In the genomic region with DNA sequence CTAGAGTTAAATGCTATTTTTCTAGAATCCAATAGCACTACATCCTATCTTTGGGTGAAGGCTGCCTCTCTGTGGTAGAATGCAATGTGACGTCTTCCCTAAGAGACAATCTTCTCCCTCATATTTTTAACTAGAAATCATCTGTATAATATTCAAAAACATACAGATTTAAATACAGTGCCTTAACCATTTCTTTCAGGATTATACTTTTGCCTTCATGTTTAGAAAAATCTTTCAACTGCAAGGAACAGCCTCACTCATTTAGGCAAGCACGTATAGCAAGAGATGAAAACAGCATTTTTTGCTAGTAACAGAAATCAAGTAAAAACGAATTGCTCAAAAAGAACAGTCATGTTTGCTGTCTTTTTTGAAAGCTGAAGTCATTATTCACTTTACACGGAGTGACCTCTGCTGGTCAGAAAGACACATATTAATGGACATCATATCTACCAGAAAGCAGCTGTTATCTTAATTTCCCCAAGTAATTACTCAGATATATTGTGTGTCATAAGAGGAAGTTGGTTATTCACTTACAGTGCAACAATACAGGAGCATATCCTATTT, we compare ENCODE assay signal across 8 cellular contexts.
A peak's percentile ranks its signal among the peaks of the same experiment; 100 is the strongest.
DNase-seq lines count a peak whose midpoint lies in the region; ATAC-seq and TF ChIP-seq lines count a peak whose summit lies in the region.

No MANE protein-coding gene starts in this region.

- no peak overlapping the region for H3K4ac ChIP-seq in H9 (ENCODE audit: low read depth, low read length)

- no peak overlapping the region for H3K9ac ChIP-seq in H9 (ENCODE audit: extremely low read depth, insufficient read length, low read length)
- H3K9ac ChIP-seq in endodermal cell (ENCODE audit: extremely low read depth, low read length, poor library complexity, severe bottlenecking): no peak overlapping the region

- ATAC-seq in naive thymus-derived CD4-positive, alpha-beta T cell: no peak
- no peak for ATAC-seq in GM18858 (IDR thresholded peaks at IDR 0.05; ENCODE audit: unreplicated experiment)
- ATAC-seq in HG02981 (IDR thresholded peaks at IDR 0.05; ENCODE audit: unreplicated experiment): no peak
- ATAC-seq in natural killer cell: no peak

- H3K4me3 Mint-ChIP-seq in H9 (no peak overlapping the region), endodermal cell (no peak overlapping the region), natural killer cell (no peak overlapping the region)
- H3K4me3 Mint-ChIP-seq in naive thymus-derived CD4-positive, alpha-beta T cell: no peak overlapping the region

- no peak overlapping the region for H2BK5ac ChIP-seq in H9 (ENCODE audit: insufficient read length, low read length)

- H2BK15ac ChIP-seq in H9 (ENCODE audit: low read depth, low read length): no peak overlapping the region

- no peak overlapping the region for H3T11ph ChIP-seq in H9 (ENCODE audit: low read length)

- H3K9me3 ChIP-seq in H9 (ENCODE audit: control insufficient read depth, low read depth, low read length) (no peaks in the 10 kb centered on the region), endodermal cell (ENCODE audit: control insufficient read depth, low read length) (no peaks in the 10 kb centered on the region)
- no peaks in the 10 kb centered on the region for H3K9me3 ChIP-seq in naive thymus-derived CD4-positive, alpha-beta T cell (ENCODE audit: control insufficient read depth in 2 of 3, low read length in 3 of 3)

- no peaks in the 10 kb centered on the region for H3K23me2 ChIP-seq in H9 (ENCODE audit: insufficient read length, low read depth, low read length, poor library complexity, severe bottlenecking)

- H3K36me3 ChIP-seq in endodermal cell (ENCODE audit: control insufficient read depth, insufficient read depth, low read length): no peaks in the 10 kb centered on the region
- no peaks in the 10 kb centered on the region for H3K36me3 ChIP-seq in naive thymus-derived CD4-positive, alpha-beta T cell (ENCODE audit: control insufficient read depth in 2 of 3, insufficient read depth in 3 of 3, low read length in 3 of 3)

- H3K27ac Mint-ChIP-seq in H9 (no peak overlapping the region), endodermal cell (no peak overlapping the region), natural killer cell (no peak overlapping the region)
- no peak overlapping the region for H3K27ac Mint-ChIP-seq in naive thymus-derived CD4-positive, alpha-beta T cell

- no peak overlapping the region for H2AK5ac ChIP-seq in H9 (ENCODE audit: insufficient read length, low read length)

- peaks cover 0 to 2% of the 10 kb centered on the region in 2 experiments; a peak in 1 of 5 replicates for H3K9me3 Mint-ChIP-seq in H9
- H3K9me3 Mint-ChIP-seq in endodermal cell: no peaks in the 10 kb centered on the region
- peaks cover 0 to 8% (median 0%) of the 10 kb centered on the region in 11 donors for H3K9me3 Mint-ChIP-seq in naive thymus-derived CD4-positive, alpha-beta T cell
- peaks cover 0 to under 1% of the 10 kb centered on the region in 2 donors for H3K9me3 Mint-ChIP-seq in natural killer cell

- no peaks in the 10 kb centered on the region for H3K79me2 ChIP-seq in H9 (ENCODE audit: insufficient read depth, low read length)

- H3K27me3 ChIP-seq in H9 (ENCODE audit: insufficient read depth, low read length) (no peaks in the 10 kb centered on the region), endodermal cell (ENCODE audit: control insufficient read depth, insufficient read depth, low read length, poor library complexity, severe bottlenecking) (no peaks in the 10 kb centered on the region)
- no peaks in the 10 kb centered on the region for H3K27me3 ChIP-seq in naive thymus-derived CD4-positive, alpha-beta T cell (ENCODE audit: control insufficient read depth in 2 of 2, insufficient read depth in 2 of 2, low read length in 2 of 2)

- H3K36me3 Mint-ChIP-seq in H9 (ENCODE audit: insufficient read depth in 1 of 3, low read depth in 3 of 3) (no peaks in the 10 kb centered on the region; a peak in 1 of 7 replicates), endodermal cell (ENCODE audit: low read depth) (no peaks in the 10 kb centered on the region), natural killer cell (no peaks in the 10 kb centered on the region)
- H3K36me3 Mint-ChIP-seq in naive thymus-derived CD4-positive, alpha-beta T cell: no peaks in the 10 kb centered on the region

- CTCF ChIA-PET in naive thymus-derived CD4-positive, alpha-beta T cell (lab: Charles Lee): no interaction called here

- H2BK12ac ChIP-seq in H9 (ENCODE audit: insufficient read length, low read depth, low read length): no peak overlapping the region

- no peak overlapping the region for H4K91ac ChIP-seq in H9 (ENCODE audit: insufficient read length, low read depth, low read length)

- no peak overlapping the region for H3K14ac ChIP-seq in H9 (ENCODE audit: insufficient read depth, low read length)

- H2AFZ ChIP-seq in H9 (ENCODE audit: low read length): no peak overlapping the region

- no peaks in the 10 kb centered on the region for H3K4me1 ChIP-seq in H9 (ENCODE audit: insufficient read depth, low read length)
- no peaks in the 10 kb centered on the region for H3K4me1 ChIP-seq in endodermal cell (ENCODE audit: control insufficient read depth, insufficient read depth, low read length)
- no peaks in the 10 kb centered on the region for H3K4me1 ChIP-seq in naive thymus-derived CD4-positive, alpha-beta T cell (ENCODE audit: control insufficient read depth in 2 of 2, insufficient read depth in 2 of 2, low read length in 2 of 2)

- intact Hi-C loops in naive thymus-derived CD4-positive, alpha-beta T cell (cut with micrococcal nuclease): no loop called here
- intact Hi-C loops in natural killer cell (cut with micrococcal nuclease): no loop called here

- peaks cover 0 to 2% of the 10 kb centered on the region in 2 experiments; a peak in 2 of 4 replicates for H3K4me1 Mint-ChIP-seq in H9
- H3K4me1 Mint-ChIP-seq in endodermal cell: no peaks in the 10 kb centered on the region
- H3K4me1 Mint-ChIP-seq in naive thymus-derived CD4-positive, alpha-beta T cell: no peaks in the 10 kb centered on the region
- H3K4me1 Mint-ChIP-seq in natural killer cell: no peaks in the 10 kb centered on the region

- no peak overlapping the region for H3K18ac ChIP-seq in H9 (ENCODE audit: insufficient read length, low read depth, low read length)

- H2BK20ac ChIP-seq in H9 (ENCODE audit: low read depth, low read length, poor library complexity, severe bottlenecking): no peak overlapping the region

- no CpG with 5 or more reads among the region's 4 CpGs for WGBS in H9 (ENCODE audit: extremely low coverage, insufficient read length, low lambda C conversion rate)
- WGBS in endodermal cell (ENCODE audit: insufficient coverage in 1 of 2, insufficient read length in 1 of 2), 2 experiments: 38 to 46% methylated on average over 2 to 4 of the region's 4 CpGs

- H4K20me1 ChIP-seq in H9 (ENCODE audit: control insufficient read depth, insufficient read depth, insufficient read length): no peaks in the 10 kb centered on the region

- H3K27me3 Mint-ChIP-seq in H9 (ENCODE audit: low read depth): no peaks in the 10 kb centered on the region
- no peaks in the 10 kb centered on the region for H3K27me3 Mint-ChIP-seq in endodermal cell (ENCODE audit: insufficient read depth)
- H3K27me3 Mint-ChIP-seq in naive thymus-derived CD4-positive, alpha-beta T cell: no peaks in the 10 kb centered on the region
- H3K27me3 Mint-ChIP-seq in natural killer cell (ENCODE audit: low read depth in 2 of 2): no peaks in the 10 kb centered on the region

- no peak overlapping the region for H4K8ac ChIP-seq in H9 (replicated peaks; ENCODE audit: insufficient read length, low read depth, low read length)

- H2BK120ac ChIP-seq in H9 (ENCODE audit: low read depth, low read length, poor library complexity, severe bottlenecking): no peak overlapping the region

- H3K79me1 ChIP-seq in H9 (ENCODE audit: insufficient read depth, low read depth, low read length, poor library complexity, severe bottlenecking): no peaks in the 10 kb centered on the region

- H3K4me2 ChIP-seq in H9 (ENCODE audit: insufficient read depth, insufficient read length, low read length): no peak overlapping the region

- TF ChIP-seq CTCF in H9 (conservative IDR thresholded peaks at IDR 0.05): peak; percentile 68
- TF ChIP-seq CTCF in endodermal cell (conservative IDR thresholded peaks at IDR 0.05): peak; percentile 73
- TF ChIP-seq CTCF in natural killer cell (IDR thresholded peaks at IDR 0.05): no peak

- POLR2A ChIA-PET in naive thymus-derived CD4-positive, alpha-beta T cell (lab: Charles Lee): no interaction called here

- no peak overlapping the region for H3K4me3 ChIP-seq in endodermal cell (ENCODE audit: low read length)
- no peak overlapping the region for H3K4me3 ChIP-seq in naive thymus-derived CD4-positive, alpha-beta T cell (ENCODE audit: low read length)

- no peak overlapping the region for H3K56ac ChIP-seq in H9 (ENCODE audit: insufficient read length, low read depth, low read length)

- DNase-seq in H9: no peak
- peak; percentile 9 for DNase-seq in NCI-H460 (ENCODE audit: extremely low read depth, low read depth)
- no peak for DNase-seq in endodermal cell
- peak; percentile 64 for DNase-seq in pulmonary artery endothelial cell (ENCODE audit: low read depth, low spot score)
- DNase-seq in naive thymus-derived CD4-positive, alpha-beta T cell: no peak
- no peak for DNase-seq in natural killer cell

- no peak overlapping the region for H3K23ac ChIP-seq in H9 (ENCODE audit: insufficient read length, low read depth, low read length)

- H3K27ac ChIP-seq in H9 (ENCODE audit: insufficient read length, low read depth, low read length) (no peak overlapping the region), endodermal cell (ENCODE audit: low read depth, low read length) (no peak overlapping the region)
- H3K27ac ChIP-seq in naive thymus-derived CD4-positive, alpha-beta T cell (ENCODE audit: low read depth, low read length): no peak overlapping the region

- H4K5ac ChIP-seq in H9 (ENCODE audit: insufficient read length, low read depth, low read length): no peak overlapping the region

Comparison
In these comparisons a context has a peak if more than half of its experiments do, and no peak if none do; other contexts are left out.
1. DNase-seq: peak in NCI-H460 (single experiment) and pulmonary artery endothelial cell (single experiment); none in H9 (single experiment), endodermal cell (single experiment), naive thymus-derived CD4-positive, alpha-beta T cell (0 of 9) and natural killer cell (single experiment).